ENCODE assay signal across 8 cellular contexts in the genomic region with DNA sequence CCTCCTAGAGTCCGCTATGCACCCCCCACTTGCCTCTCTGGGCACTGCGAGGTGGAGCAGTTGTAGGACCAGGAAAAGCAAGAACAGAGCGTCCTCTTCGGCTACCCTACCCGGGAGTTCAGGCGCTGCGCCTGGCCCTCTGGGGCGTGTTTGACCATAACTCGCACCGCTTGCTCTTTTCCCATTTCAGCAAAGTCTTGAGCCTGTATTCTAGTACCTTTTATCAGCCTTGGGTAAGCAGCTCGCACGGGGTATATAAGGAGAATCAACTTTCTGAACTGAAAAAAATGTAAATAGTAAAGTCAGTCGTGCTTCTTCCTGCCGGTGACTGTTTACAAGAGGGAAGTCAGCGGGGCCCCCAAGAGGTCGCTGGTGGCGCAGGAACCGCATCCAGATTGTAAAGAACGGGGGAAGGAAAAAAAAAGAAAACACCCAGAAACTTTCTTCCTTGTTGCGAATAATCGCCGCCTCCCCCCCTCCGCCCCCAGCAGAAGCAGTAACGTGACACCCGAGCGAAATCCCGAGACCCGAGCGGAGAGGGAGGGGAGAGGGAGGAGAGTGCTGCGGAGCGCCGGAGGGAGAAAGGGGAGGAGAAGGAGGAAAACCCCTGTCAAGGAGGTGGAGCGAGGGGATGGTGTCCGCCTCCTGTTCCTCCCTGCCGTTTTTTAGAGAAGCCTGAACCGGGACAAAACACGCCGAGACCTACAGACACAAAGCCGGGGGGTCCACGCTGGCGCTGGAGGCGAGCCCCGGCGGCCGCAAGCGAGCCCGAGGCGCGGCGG. TPM values are rescaled to one million over a fixed set of nuclear protein-coding genes. Genes with fewer than 3 reads are reported as not detected.
DNase-seq lines count a peak whose midpoint lies in the region; ATAC-seq and TF ChIP-seq lines count a peak whose summit lies in the region.

A gene with protein sequence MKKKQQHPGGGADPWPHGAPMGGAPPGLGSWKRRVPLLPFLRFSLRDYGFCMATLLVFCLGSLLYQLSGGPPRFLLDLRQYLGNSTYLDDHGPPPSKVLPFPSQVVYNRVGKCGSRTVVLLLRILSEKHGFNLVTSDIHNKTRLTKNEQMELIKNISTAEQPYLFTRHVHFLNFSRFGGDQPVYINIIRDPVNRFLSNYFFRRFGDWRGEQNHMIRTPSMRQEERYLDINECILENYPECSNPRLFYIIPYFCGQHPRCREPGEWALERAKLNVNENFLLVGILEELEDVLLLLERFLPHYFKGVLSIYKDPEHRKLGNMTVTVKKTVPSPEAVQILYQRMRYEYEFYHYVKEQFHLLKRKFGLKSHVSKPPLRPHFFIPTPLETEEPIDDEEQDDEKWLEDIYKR (plus strand): TSS at position 668 of the 782 bp plus-strand sequence. CDS start 401 bp downstream, outside the sequence.

- peak within 1 kb of the TSS; percentile 40 for H4K91ac ChIP-seq in IMR-90 (ENCODE audit: insufficient read depth, low read depth, low read length)
- H4K91ac ChIP-seq in trophoblast cell (ENCODE audit: low read depth, low read length): no peak within 1 kb of the TSS

- H3K4me3 ChIP-seq in AG09309 (ENCODE audit: control insufficient read depth, low read depth, low read length): peak within 1 kb of the TSS; percentile 80
- peak within 1 kb of the TSS; percentile 87 for H3K4me3 ChIP-seq in IMR-90 (ENCODE audit: insufficient read depth, low read depth, low read length)
- peak within 1 kb of the TSS; percentile 86 for H3K4me3 ChIP-seq in SK-N-MC
- H3K4me3 ChIP-seq in heart right ventricle: peak within 1 kb of the TSS; percentile 58 to 92 (median 72)
- peak within 1 kb of the TSS; percentile 85 for H3K4me3 ChIP-seq in trophoblast cell (ENCODE audit: low read depth, low read length)

- H4K8ac ChIP-seq in IMR-90 (ENCODE audit: low read depth in 2 of 2, low read length in 2 of 2) (peak within 1 kb of the TSS; percentile 30 to 82; a peak in 2 of 4 replicates), trophoblast cell (ENCODE audit: low read depth, low read length) (peak within 1 kb of the TSS; percentile 2)

- BruUV-seq in IMR-90 (replicated peaks; lab: Mats Ljungman, UMichigan): no TSS peak

- no peaks in the 10 kb centered on the region for H3K79me2 ChIP-seq in trophoblast cell (ENCODE audit: control insufficient read depth, insufficient read depth, low read length, poor library complexity)

- POLR2A ChIA-PET in IMR-90 (lab: Charles Lee; ENCODE audit: unreplicated experiment): no interaction called here

- H3K18ac ChIP-seq in IMR-90 (ENCODE audit: low read depth, low read length): peak within 1 kb of the TSS; percentile 31
- H3K18ac ChIP-seq in trophoblast cell (ENCODE audit: low read length): no peak within 1 kb of the TSS

- DNase-seq in AG09309 (ENCODE audit: low read depth) (peak; percentile 80), IMR-90 (peak; percentile 95), SK-N-MC (ENCODE audit: low read depth, low spot score) (peak; percentile 83), amniotic stem cell (lab: John Stamatoyannopoulos, UW) (peak; percentile 86), heart right ventricle (peak; percentile 78 to 81), trophoblast cell (peak; percentile 49 to 68)

- no peaks in the 10 kb centered on the region for H3K9me3 ChIP-seq in IMR-90 (ENCODE audit: control insufficient read depth, insufficient read depth, low read length)
- no peaks in the 10 kb centered on the region for H3K9me3 ChIP-seq in SK-N-MC (ENCODE audit: low read depth, low read length)
- H3K9me3 ChIP-seq in heart right ventricle: no peaks in the 10 kb centered on the region
- peaks cover 2% of the 10 kb centered on the region for H3K9me3 ChIP-seq in trophoblast cell (ENCODE audit: insufficient read depth, low read depth, low read length)

- peak within 1 kb of the TSS; percentile 66; the same call in 1 of the 2 replicates for H3K56ac ChIP-seq in IMR-90 (ENCODE audit: extremely low read depth, insufficient read depth, low read length)

- H4K5ac ChIP-seq in IMR-90 (ENCODE audit: low read depth, low read length): peak within 1 kb of the TSS; percentile 17; the same call in 1 of the 2 replicates

- CTCF ChIA-PET in IMR-90 (lab: Yijun Ruan, JAX): no interaction called here

- H2BK120ac ChIP-seq in IMR-90 (ENCODE audit: low read depth, low read length): peak within 1 kb of the TSS; percentile 81
- no peak within 1 kb of the TSS for H2BK120ac ChIP-seq in trophoblast cell (ENCODE audit: insufficient read depth, low read length, poor library complexity)

- no peak within 1 kb of the TSS for H4K12ac ChIP-seq in trophoblast cell (ENCODE audit: low read depth, low read length)

- no peak within 1 kb of the TSS for H2AK5ac ChIP-seq in IMR-90 (ENCODE audit: low read depth, low read length)
- no peak within 1 kb of the TSS for H2AK5ac ChIP-seq in trophoblast cell (ENCODE audit: low read length)

- TF ChIP-seq RAD21 in IMR-90 (IDR thresholded peaks at IDR 0.05; ENCODE audit: low read length): peak; percentile 69

- H2BK12ac ChIP-seq in trophoblast cell (ENCODE audit: low read length): no peak within 1 kb of the TSS

- H2BK15ac ChIP-seq in IMR-90 (ENCODE audit: low read depth, low read length): peak within 1 kb of the TSS; percentile 9; the same call in 1 of the 3 replicates

- peak within 1 kb of the TSS; percentile 91 for H3K23ac ChIP-seq in IMR-90 (ENCODE audit: low read depth, low read length)
- no peak within 1 kb of the TSS for H3K23ac ChIP-seq in trophoblast cell (ENCODE audit: low read length)

- 0% methylated on average over 15 of the region's 50 CpGs; no CpG with 5 or more reads in 1 of the 2 experiments for WGBS in IMR-90 (ENCODE audit: extremely low coverage in 2 of 2, insufficient read length in 1 of 2), 2 experiments
- WGBS in heart right ventricle, 2 donors: 0% methylated on average over 47 to 50 of the region's 50 CpGs
- WGBS in trophoblast cell (ENCODE audit: extremely low coverage, insufficient coverage, insufficient read length): no CpG with 5 or more reads among the region's 50 CpGs

- H3K4me2 ChIP-seq in IMR-90 (ENCODE audit: low read depth, low read length) (peak within 1 kb of the TSS; percentile 75), trophoblast cell (ENCODE audit: low read length) (peak within 1 kb of the TSS; percentile 83)

- peak within 1 kb of the TSS; percentile 60; the same call in 1 of the 2 replicates for H2BK20ac ChIP-seq in IMR-90 (ENCODE audit: low read depth, low read length)

- H3K4me1 ChIP-seq in IMR-90 (ENCODE audit: control insufficient read depth, insufficient read depth, low read length) (peaks cover 4% of the 10 kb centered on the region), heart right ventricle (peaks cover 0 to 25% (median 17%) of the 10 kb centered on the region in 9 donors), trophoblast cell (ENCODE audit: control insufficient read depth in 1 of 2, insufficient read depth in 2 of 2, low read length in 2 of 2) (peaks cover 4 to 13% of the 10 kb centered on the region in 2 experiments)

- ATAC-seq in GM18867 (IDR thresholded peaks at IDR 0.05; ENCODE audit: unreplicated experiment) (peak; percentile 47), IMR-90 (ENCODE audit: low read depth) (peak; percentile 92), heart right ventricle (peak; percentile 83 to 93 (median 88)), HG03097 (IDR thresholded peaks at IDR 0.05; ENCODE audit: low FRiP score, unreplicated experiment) (no peak)

- H3K9me1 ChIP-seq in IMR-90 (ENCODE audit: insufficient read depth, low read length): peaks cover 7% of the 10 kb centered on the region

- H2AK9ac ChIP-seq in IMR-90 (replicated peaks; ENCODE audit: low read depth, low read length, poor library complexity): peak within 1 kb of the TSS; percentile 66

- peaks cover 20% of the 10 kb centered on the region for H4K20me1 ChIP-seq in IMR-90 (ENCODE audit: insufficient read depth, low read length)

- H3K79me1 ChIP-seq in IMR-90 (ENCODE audit: low read depth in 1 of 2, low read length in 2 of 2): peaks cover 15 to 35% of the 10 kb centered on the region in 2 experiments
- no peaks in the 10 kb centered on the region for H3K79me1 ChIP-seq in trophoblast cell (ENCODE audit: low read length)

- H3K9ac ChIP-seq in IMR-90 (ENCODE audit: low read depth, low read length) (peak within 1 kb of the TSS; percentile 71), SK-N-MC (ENCODE audit: insufficient read length) (peak within 1 kb of the TSS; percentile 86), trophoblast cell (ENCODE audit: low read length) (peak within 1 kb of the TSS; percentile 50)

- H2BK5ac ChIP-seq in IMR-90 (ENCODE audit: low read depth, low read length, poor library complexity, severe bottlenecking): peak within 1 kb of the TSS; percentile 45
- H2BK5ac ChIP-seq in trophoblast cell (ENCODE audit: low read depth, low read length, poor library complexity): no peak within 1 kb of the TSS

- H3K27me3 ChIP-seq in IMR-90 (ENCODE audit: control insufficient read depth, insufficient read depth, low read length) (no peaks in the 10 kb centered on the region), heart right ventricle (peaks cover 0 to 57% (median 15%) of the 10 kb centered on the region in 7 donors), trophoblast cell (ENCODE audit: insufficient read depth, low read length) (no peaks in the 10 kb centered on the region)

- H3K36me3 ChIP-seq in IMR-90 (ENCODE audit: control insufficient read depth, insufficient read depth, low read length) (no peaks in the 10 kb centered on the region), SK-N-MC (ENCODE audit: insufficient read depth, low read length) (no peaks in the 10 kb centered on the region), heart right ventricle (no peaks in the 10 kb centered on the region), trophoblast cell (ENCODE audit: control insufficient read depth in 1 of 2, insufficient read depth in 2 of 2, low read length in 2 of 2) (no peaks in the 10 kb centered on the region)

- peak within 1 kb of the TSS; percentile 81 for H3K4ac ChIP-seq in IMR-90 (ENCODE audit: low read depth, low read length)
- no peak within 1 kb of the TSS for H3K4ac ChIP-seq in trophoblast cell (ENCODE audit: low read depth, low read length)

- H2AFZ ChIP-seq in IMR-90 (replicated peaks; ENCODE audit: low read length, poor library complexity): peak within 1 kb of the TSS; percentile 96
- peak within 1 kb of the TSS; percentile 62 for H2AFZ ChIP-seq in trophoblast cell (ENCODE audit: insufficient read depth, low read length, poor library complexity)

- H3K27ac ChIP-seq in IMR-90 (ENCODE audit: insufficient read depth, low read length) (peak within 1 kb of the TSS; percentile 90), SK-N-MC (0 out of 2 replicates have a peak within 1 kb of the TSS, but pooled peaks have one; percentile 61), heart right ventricle (peak within 1 kb of the TSS; percentile 71 to 88 (median 76)), trophoblast cell (ENCODE audit: low read depth, low read length) (peak within 1 kb of the TSS; percentile 11)

- TF ChIP-seq CTCF in AG09309 (IDR thresholded peaks at IDR 0.05; ENCODE audit: control insufficient read depth, insufficient read depth, low read depth, low read length, missing control alignments) (peak; percentile 60), IMR-90 (conservative IDR thresholded peaks at IDR 0.05; ENCODE audit: low read depth, low read length) (peak; percentile 58), heart right ventricle (IDR thresholded peaks at IDR 0.05) (peak in 7 of 9 donors; percentile 22 to 70 (median 57))

- in situ Hi-C loops in IMR-90 (cut with MboI; ENCODE audit: low sequenced_read_pairs): no loop called here

- intact Hi-C loops in IMR-90 (cut with micrococcal nuclease) (loop anchor here (1.0 to 5.0 kb wide), 4 partner anchors 111 to 336 kb away; no protein-coding TSS in a partner anchor), heart right ventricle (cut with DNase I) (loop anchor here (2.0 to 10.0 kb wide), 7 partner anchors 169 to 206 kb away; no protein-coding TSS in a partner anchor)

- H3K14ac ChIP-seq in IMR-90 (replicated peaks; ENCODE audit: low read depth, low read length): peak within 1 kb of the TSS; percentile 69
- no peak within 1 kb of the TSS for H3K14ac ChIP-seq in trophoblast cell (ENCODE audit: low read length)

- peak; percentile 57; the same call in 1 of the 2 replicates for TF ChIP-seq POLR2A in IMR-90 (IDR thresholded peaks at IDR 0.05; ENCODE audit: low read depth, low read length)

- dilution Hi-C loops in IMR-90 (cut with HindIII; ENCODE audit: low sequenced_read_pairs, unreplicated experiment): no loop called here

RNA-seq across cellular contexts. Expression of the gene that starts here (rescaled TPM):
- total RNA-seq in IMR-90 (2012; rRNA removed) (13.8 and 14.4 TPM in 2 replicates), heart right ventricle (1 to 10 TPM; 1.6 to 4.1 (median 2.2) TPM)
- polyA plus RNA-seq in IMR-90 (2012; rRNA removed) (6.6 and 7.7 TPM in 2 replicates), heart right ventricle (1 to 10 TPM; 2.6 to 3.3 TPM)
- polyA plus RNA-seq in IMR-90 (2012; cell fraction: cytosol; rRNA removed): 2.8 and 5.4 TPM in 2 replicates
- polyA plus RNA-seq in IMR-90 (2012; cell fraction: nucleus; rRNA removed; ENCODE audit: low replicate concordance): 1.2 and 5.5 TPM in 2 replicates
- polyA plus RNA-seq in trophoblast cell (2013): 13.0 and 14.0 TPM in 2 replicates

Comparison
In these comparisons a context has a peak if more than half of its experiments do, and no peak if none do; other contexts are left out.
1. H3K27ac ChIP-seq: peak in every context shown above with its lines; median percentile 90 in IMR-90; 76 in heart right ventricle; 61 in SK-N-MC; 11 in trophoblast cell.